Comparison of ENCODE assay signal across 8 cellular contexts in the genomic region with DNA sequence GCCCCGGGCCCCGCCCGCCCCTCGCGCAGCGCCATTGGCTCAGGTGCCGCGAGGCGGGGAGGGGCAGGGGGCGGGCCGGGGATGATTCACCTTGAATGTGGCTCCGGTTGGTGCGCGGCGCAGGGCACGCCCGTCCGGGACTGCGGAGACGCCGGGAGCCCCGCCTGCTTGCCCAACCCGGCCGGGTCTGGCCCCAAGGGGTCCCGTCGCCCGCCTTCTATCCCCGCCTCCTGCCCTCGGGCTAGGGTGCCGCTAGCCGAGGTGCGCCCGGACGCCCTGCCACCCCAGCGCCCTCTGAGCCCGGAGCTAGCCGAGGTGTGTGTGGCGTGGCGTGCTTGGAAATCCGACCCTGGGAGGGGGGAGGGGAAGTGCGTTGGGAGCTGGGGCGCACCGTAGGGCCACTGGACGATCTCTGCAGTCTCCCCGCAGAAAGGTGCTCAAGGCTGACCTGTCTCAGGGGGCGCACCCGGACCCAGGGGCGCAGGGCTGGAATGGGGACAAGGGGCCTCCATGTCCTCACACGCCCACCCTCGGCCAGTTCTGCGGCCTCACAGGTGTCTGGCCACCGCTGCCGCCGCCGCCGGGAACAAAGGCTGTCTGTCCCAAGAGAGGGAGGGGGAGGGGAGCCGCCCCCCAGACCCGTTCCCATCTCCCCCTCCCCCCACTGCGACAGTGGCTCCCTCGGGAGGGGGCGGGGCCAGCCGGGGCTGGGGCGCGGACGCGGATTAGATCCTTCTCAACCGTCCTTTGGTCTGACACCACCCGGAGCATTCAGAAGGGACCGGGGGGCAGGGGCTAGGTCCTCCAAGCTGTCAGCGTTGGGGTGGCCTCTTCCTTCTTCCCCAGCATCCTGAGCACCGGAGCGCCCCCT.
A peak's percentile ranks its signal among the peaks of the same experiment; 100 is the strongest.
DNase-seq lines count a peak whose midpoint lies in the region; ATAC-seq and TF ChIP-seq lines count a peak whose summit lies in the region.

No MANE protein-coding gene starts in this region.

- peaks cover 58% of the 10 kb centered on the region for H3K4me1 ChIP-seq in CD8-positive, alpha-beta T cell (ENCODE audit: insufficient read depth, low read length)
- no peaks in the 10 kb centered on the region for H3K4me1 ChIP-seq in HEK293 (ENCODE audit: control insufficient read depth, insufficient read depth, low read length)

- TF ChIP-seq RAD21 in neural cell (conservative IDR thresholded peaks at IDR 0.05), result no peak

- TF ChIP-seq EP300 in neural cell (conservative IDR thresholded peaks at IDR 0.05; ENCODE audit: poor library complexity, severe bottlenecking), result no peak

- H3K9ac ChIP-seq in neural cell (ENCODE audit: low read length), result no peak overlapping the region

- no peaks in the 10 kb centered on the region for H3K9me3 Mint-ChIP-seq in CD8-positive, alpha-beta T cell
- no peaks in the 10 kb centered on the region for H3K9me3 Mint-ChIP-seq in stimulated activated naive CD8-positive, alpha-beta T cell treated with anti-CD3 and anti-CD28 coated beads, Interleukin-15, Interleukin-2, amounts not matched to agents 100 ng/mL and 50 ng/mL, for 24 hours

- peak; percentile 33 to 79 (median 66) for DNase-seq in CD8-positive, alpha-beta T cell
- peak; percentile 85 for DNase-seq in NCI-H2196 treated with DMSO at 0.1 percent for 48 hours (lab: John Stamatoyannopoulos, UW; ENCODE audit: unreplicated experiment)
- DNase-seq in activated CD4-positive, alpha-beta T cell treated with anti-CD3 and anti-CD28 coated beads for 48 hours, result peak; percentile 86
- peak; percentile 60 for DNase-seq in effector CD4-positive, alpha-beta T cell
- no peak for DNase-seq in GM19240 (ENCODE audit: insufficient read length, low spot score)

- TF ChIP-seq CTCF in CD8-positive, alpha-beta T cell (IDR thresholded peaks at IDR 0.05), result no peak
- TF ChIP-seq CTCF in HEK293 (tag by site-specific recombination; IDR thresholded peaks at IDR 0.05) (peak; percentile 35; the same call in 1 of the 2 replicates), neural cell (IDR thresholded peaks at IDR 0.05; ENCODE audit: poor library complexity, severe bottlenecking) (no peak)

- peak overlapping the region; percentile 60 for H3K4me3 ChIP-seq in CD8-positive, alpha-beta T cell (ENCODE audit: low read depth, low read length)
- H3K4me3 ChIP-seq in HEK293 (ENCODE audit: low read depth, low read length) (peak overlapping the region; percentile 81), neural cell (ENCODE audit: low read length) (peak overlapping the region; percentile 58)

- no peaks in the 10 kb centered on the region for H4K20me1 ChIP-seq in neural cell (ENCODE audit: insufficient read depth)

- H3K36me3 Mint-ChIP-seq in CD8-positive, alpha-beta T cell, result no peaks in the 10 kb centered on the region
- no peaks in the 10 kb centered on the region for H3K36me3 Mint-ChIP-seq in stimulated activated naive CD8-positive, alpha-beta T cell treated with anti-CD3 and anti-CD28 coated beads, Interleukin-15, Interleukin-2, amounts not matched to agents 100 ng/mL and 50 ng/mL, for 24 hours (ENCODE audit: low read depth)

- no peaks in the 10 kb centered on the region for H3K9me3 ChIP-seq in CD8-positive, alpha-beta T cell (ENCODE audit: low read length)
- H3K9me3 ChIP-seq in HEK293 (ENCODE audit: control insufficient read depth, insufficient read depth, low read depth, low read length), result no peaks in the 10 kb centered on the region
- H3K9me3 ChIP-seq in neural cell (ENCODE audit: low read length), result peaks cover 4% of the 10 kb centered on the region

- H3K27me3 Mint-ChIP-seq in CD8-positive, alpha-beta T cell (ENCODE audit: low read depth), result peaks cover 40% of the 10 kb centered on the region
- H3K27me3 Mint-ChIP-seq in stimulated activated naive CD8-positive, alpha-beta T cell treated with anti-CD3 and anti-CD28 coated beads, Interleukin-15, Interleukin-2, amounts not matched to agents 100 ng/mL and 50 ng/mL, for 24 hours, result peaks cover 59% of the 10 kb centered on the region

- no peak overlapping the region for H2AFZ ChIP-seq in neural cell (ENCODE audit: low read depth, low read length)

- H3K79me2 ChIP-seq in neural cell (replicated peaks; ENCODE audit: insufficient read depth, low read length), result no peaks in the 10 kb centered on the region

- peak; percentile 85 for ATAC-seq in CD8-positive, alpha-beta T cell

- H3K27ac ChIP-seq in CD8-positive, alpha-beta T cell (ENCODE audit: low read depth, low read length), result no peak overlapping the region
- H3K27ac ChIP-seq in HEK293 (ENCODE audit: extremely low read depth, low read depth, low read length) (peak overlapping the region; percentile 78; the same call in 1 of the 2 replicates), neural cell (ENCODE audit: low read length) (no peak overlapping the region)

- no peaks in the 10 kb centered on the region for H3K36me3 ChIP-seq in CD8-positive, alpha-beta T cell (ENCODE audit: insufficient read depth, low read length)
- H3K36me3 ChIP-seq in HEK293 (ENCODE audit: control insufficient read depth in 2 of 2, insufficient read depth in 1 of 2, low read length in 2 of 2) (no peaks in the 10 kb centered on the region), neural cell (ENCODE audit: insufficient read depth, low read length) (no peaks in the 10 kb centered on the region)

- no peak overlapping the region for H3K4me2 ChIP-seq in neural cell (ENCODE audit: low read length)

- no peak overlapping the region for H3K27ac Mint-ChIP-seq in CD8-positive, alpha-beta T cell
- no peak overlapping the region for H3K27ac Mint-ChIP-seq in stimulated activated naive CD8-positive, alpha-beta T cell treated with anti-CD3 and anti-CD28 coated beads, Interleukin-15, Interleukin-2, amounts not matched to agents 100 ng/mL and 50 ng/mL, for 24 hours

- CTCF ChIA-PET in CD8-positive, alpha-beta T cell (lab: Charles Lee), result interaction anchor here (1.7 kb wide), 1 partner anchor 13 kb away, joined by 4 read pairs; no protein-coding TSS in a partner anchor
- CTCF ChIA-PET in HEK293 (lab: Yijun Ruan, JAX), result interaction anchor here (0.6 to 1.7 kb wide), 6 partner anchors 40 to 116 kb away, joined by 3 to 7 read pairs (median 4); no protein-coding TSS in a partner anchor

- H3K27me3 ChIP-seq in CD8-positive, alpha-beta T cell (ENCODE audit: insufficient read depth, low read length), result peaks cover 61% of the 10 kb centered on the region
- H3K27me3 ChIP-seq in neural cell (ENCODE audit: insufficient read depth, low read depth, low read length), result peaks cover 96% of the 10 kb centered on the region

- POLR2A ChIA-PET in CD8-positive, alpha-beta T cell (lab: Charles Lee), result no interaction called here
- POLR2A ChIA-PET in HEK293 (lab: Yijun Ruan, JAX), result interaction anchor here (0.5 to 2.5 kb wide), 4 partner anchors 10 to 179 kb away, joined by 3 to 22 read pairs (median 6); no protein-coding TSS in a partner anchor

- no peaks in the 10 kb centered on the region for H3K9me2 ChIP-seq in neural cell (ENCODE audit: insufficient read depth, low read length)

- peaks cover 39% of the 10 kb centered on the region for H3K4me1 Mint-ChIP-seq in CD8-positive, alpha-beta T cell (ENCODE audit: low read depth)
- H3K4me1 Mint-ChIP-seq in stimulated activated naive CD8-positive, alpha-beta T cell treated with anti-CD3 and anti-CD28 coated beads, Interleukin-15, Interleukin-2, amounts not matched to agents 100 ng/mL and 50 ng/mL, for 24 hours (ENCODE audit: low read depth), result peaks cover 32% of the 10 kb centered on the region

- intact Hi-C loops in CD8-positive, alpha-beta T cell (cut with DNase I, micrococcal nuclease), result loop anchor here (2.0 to 5.0 kb wide), 2 partner anchors 44 to 47 kb away; no protein-coding TSS in a partner anchor

- H3F3A ChIP-seq in neural cell (ENCODE audit: insufficient read depth, low read length, poor library complexity, severe bottlenecking), result no peaks in the 10 kb centered on the region

- H3K4me3 Mint-ChIP-seq in CD8-positive, alpha-beta T cell, result peak overlapping the region; percentile 80
- H3K4me3 Mint-ChIP-seq in stimulated activated naive CD8-positive, alpha-beta T cell treated with anti-CD3 and anti-CD28 coated beads, Interleukin-15, Interleukin-2, amounts not matched to agents 100 ng/mL and 50 ng/mL, for 24 hours, result peak overlapping the region; percentile 75

TF ChIP-seq in HEK293, 187 proteins besides CTCF, POLR2A, EP300 and RAD21 (continues in another document):
- TF ChIP-seq KLF16 (tag by site-specific recombination; IDR thresholded peaks at IDR 0.05), result peak; percentile 6; the same call in 1 of the 2 replicates
- no peak for TF ChIP-seq ZNF521 (tag by site-specific recombination; IDR thresholded peaks at IDR 0.05)
- peak; percentile 83 for TF ChIP-seq BCL11A (tag by site-specific recombination; IDR thresholded peaks at IDR 0.05; ENCODE audit: low read depth)
- TF ChIP-seq, protein P1, sequence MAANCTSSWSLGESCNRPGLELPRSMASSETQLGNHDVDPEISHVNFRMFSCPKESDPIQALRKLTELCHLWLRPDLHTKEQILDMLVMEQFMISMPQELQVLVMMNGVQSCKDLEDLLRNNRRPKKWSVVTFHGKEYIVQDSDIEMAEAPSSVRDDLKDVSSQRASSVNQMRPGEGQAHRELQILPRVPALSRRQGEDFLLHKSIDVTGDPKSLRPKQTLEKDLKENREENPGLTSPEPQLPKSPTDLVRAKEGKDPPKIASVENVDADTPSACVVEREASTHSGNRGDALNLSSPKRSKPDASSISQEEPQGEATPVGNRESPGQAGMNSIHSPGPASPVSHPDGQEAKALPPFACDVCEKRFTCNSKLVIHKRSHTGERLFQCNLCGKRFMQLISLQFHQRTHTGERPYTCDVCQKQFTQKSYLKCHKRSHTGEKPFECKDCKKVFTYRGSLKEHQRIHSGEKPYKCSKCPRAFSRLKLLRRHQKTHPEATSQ (tag by site-specific recombination; IDR thresholded peaks at IDR 0.05), result 0 out of 2 replicates have a peak, but pooled peaks have one; percentile 47

TF ChIP-seq in neural cell, 6 proteins besides CTCF, POLR2A, EP300 and RAD21 (continues in another document):
- no peak for TF ChIP-seq POLR2AphosphoS5 (IDR thresholded peaks at IDR 0.05)
- no peak for TF ChIP-seq MXI1 (conservative IDR thresholded peaks at IDR 0.05; ENCODE audit: poor library complexity, severe bottlenecking)
